ENCODE assay signal across 20 cellular contexts in the genomic region with DNA sequence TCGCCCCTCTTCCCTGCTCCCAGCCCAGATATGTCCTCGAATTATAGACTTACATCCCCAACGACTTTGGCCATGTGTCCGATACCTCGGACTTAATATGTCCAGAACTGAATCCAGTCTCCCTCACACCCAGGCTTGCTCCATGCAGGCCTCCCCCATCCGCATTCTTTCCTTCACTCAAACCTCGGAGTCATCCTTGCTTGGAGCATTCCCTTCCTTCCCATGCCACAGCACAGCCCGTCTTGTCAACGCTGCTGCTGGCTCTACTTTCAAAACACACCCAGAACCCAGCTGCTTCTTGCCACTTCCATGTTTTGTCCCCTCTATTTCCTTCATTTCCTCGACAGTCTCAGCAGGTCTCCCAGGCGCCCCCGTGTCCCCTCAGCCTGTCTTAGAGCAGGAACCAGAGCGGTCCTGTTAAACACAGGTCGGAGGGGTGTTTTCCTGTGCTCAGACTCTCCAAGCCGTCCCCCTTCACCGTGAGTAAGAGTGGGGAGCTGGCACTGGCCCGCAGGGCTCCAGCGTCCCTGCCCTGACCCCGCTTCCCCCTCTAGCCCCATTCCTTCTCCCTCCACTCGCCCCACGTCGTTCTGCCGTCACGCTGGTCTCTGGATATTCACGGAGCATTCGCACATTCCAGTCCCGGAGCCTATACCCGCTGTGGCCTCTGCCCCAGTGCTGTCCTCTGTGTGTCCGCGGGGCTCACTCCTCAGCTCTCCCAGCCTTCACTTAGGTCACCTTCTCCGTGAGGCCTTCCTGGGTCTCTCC. TPM values are rescaled to one million over a fixed set of nuclear protein-coding genes. Genes with fewer than 3 reads are reported as not detected.
DNase-seq lines count a peak whose midpoint lies in the region; ATAC-seq and TF ChIP-seq lines count a peak whose summit lies in the region.
"Had no signal": no experiment of that assay in that cellular context is flagged by ENCODE, and none has a peak within 500 bp of the region (broad histone marks: within the 10 kb centered on the region; RNA-seq: fewer than 3 reads in every experiment).

No MANE protein-coding gene starts in this region.

- H3K4me3 ChIP-seq in heart right ventricle (peak overlapping the region in 4 of 10 donors; percentile 5 to 37 (median 14)), right atrium auricular region (no peak overlapping the region)
- no peak overlapping the region for H3K4me3 ChIP-seq in naive thymus-derived CD4-positive, alpha-beta T cell (ENCODE audit: low read length)
- H3K4me3 ChIP-seq: GM12878, smooth muscle cell had no signal

- intact Hi-C loops in heart right ventricle (cut with DNase I), result no loop called here
- intact Hi-C loops in naive thymus-derived CD4-positive, alpha-beta T cell (cut with micrococcal nuclease), result no loop called here

- H3K9me3 ChIP-seq in heart right ventricle, result no peaks in the 10 kb centered on the region
- no peaks in the 10 kb centered on the region for H3K9me3 ChIP-seq in right atrium auricular region
- H3K9me3 ChIP-seq in naive thymus-derived CD4-positive, alpha-beta T cell (ENCODE audit: control insufficient read depth in 2 of 3, low read length in 3 of 3), result no peaks in the 10 kb centered on the region
- H3K9me3 ChIP-seq: Caco-2 had no signal

- H3K4me1 ChIP-seq in heart right ventricle (peaks cover 0 to 32% (median 3%) of the 10 kb centered on the region in 9 donors), right atrium auricular region (peaks cover 0 to 8% of the 10 kb centered on the region in 2 donors)
- H3K4me1 ChIP-seq in naive thymus-derived CD4-positive, alpha-beta T cell (ENCODE audit: control insufficient read depth in 2 of 2, insufficient read depth in 2 of 2, low read length in 2 of 2), result no peaks in the 10 kb centered on the region

- peak overlapping the region in 6 of 10 donors; percentile 0 to 67 (median 52) for H3K4me3 Mint-ChIP-seq in naive thymus-derived CD4-positive, alpha-beta T cell
- H3K4me3 Mint-ChIP-seq: memory B cell had no signal

- POLR2A ChIA-PET in naive thymus-derived CD4-positive, alpha-beta T cell (lab: Charles Lee), result no interaction called here

- H3K36me3 ChIP-seq in heart right ventricle (no peaks in the 10 kb centered on the region), right atrium auricular region (no peaks in the 10 kb centered on the region)
- no peaks in the 10 kb centered on the region for H3K36me3 ChIP-seq in naive thymus-derived CD4-positive, alpha-beta T cell (ENCODE audit: control insufficient read depth in 2 of 3, insufficient read depth in 3 of 3, low read length in 3 of 3)
- H3K36me3 ChIP-seq: WERI-Rb-1 had no signal

- H3K36me3 Mint-ChIP-seq in naive thymus-derived CD4-positive, alpha-beta T cell, result peaks cover 0 to 3% (median 0%) of the 10 kb centered on the region in 5 donors
- H3K36me3 Mint-ChIP-seq: memory B cell had no signal

- CTCF ChIA-PET in naive thymus-derived CD4-positive, alpha-beta T cell (lab: Charles Lee), result no interaction called here

- peaks cover 9 to 38% (median 30%) of the 10 kb centered on the region in 7 donors for H3K4me1 Mint-ChIP-seq in naive thymus-derived CD4-positive, alpha-beta T cell

- H3K27ac Mint-ChIP-seq in naive thymus-derived CD4-positive, alpha-beta T cell, result no peak overlapping the region
- H3K27ac Mint-ChIP-seq: memory B cell had no signal

- ATAC-seq in heart right ventricle, result peak in 7 of 8 donors; percentile 15 to 45 (median 30)
- ATAC-seq in esophagus mucosa, result peak; percentile 6
- ATAC-seq in naive thymus-derived CD4-positive, alpha-beta T cell, result no peak
- ATAC-seq in GM19328 (IDR thresholded peaks at IDR 0.05; ENCODE audit: unreplicated experiment), result no peak
- ATAC-seq in GM19455 (IDR thresholded peaks at IDR 0.05; ENCODE audit: unreplicated experiment), result no peak
- ATAC-seq: GM12878 had no signal

- H3K27me3 Mint-ChIP-seq in naive thymus-derived CD4-positive, alpha-beta T cell, result peaks cover 34 to 40% (median 38%) of the 10 kb centered on the region in 5 donors

- no peak overlapping the region for H3K27ac ChIP-seq in heart right ventricle
- no peak overlapping the region for H3K27ac ChIP-seq in right atrium auricular region
- no peak overlapping the region for H3K27ac ChIP-seq in naive thymus-derived CD4-positive, alpha-beta T cell (ENCODE audit: low read depth, low read length)
- H3K27ac ChIP-seq: epithelial cell of prostate, KMS-11, WERI-Rb-1 had no signal

- DNase-seq in heart right ventricle, result no peak
- no peak for DNase-seq in right atrium auricular region (ENCODE audit: low spot score)
- no peak for DNase-seq in naive thymus-derived CD4-positive, alpha-beta T cell
- no peak for DNase-seq in Ammon's horn (ENCODE audit: low spot score)
- DNase-seq in SKM-1 (lab: John Stamatoyannopoulos, UW; ENCODE audit: unreplicated experiment), result no peak
- DNase-seq: ACHN, Caco-2, GOT3, NCI-H1105 treated with DMSO at 0.1 percent for 48 hours, NCI-H2171, NCI-H748 treated with DMSO at 0.1 percent for 48 hours, WERI-Rb-1 had no signal

- peaks cover 0 to 24% (median 0%) of the 10 kb centered on the region in 7 donors for H3K27me3 ChIP-seq in heart right ventricle
- no peaks in the 10 kb centered on the region for H3K27me3 ChIP-seq in right atrium auricular region
- H3K27me3 ChIP-seq in naive thymus-derived CD4-positive, alpha-beta T cell (ENCODE audit: control insufficient read depth in 2 of 2, insufficient read depth in 2 of 2, low read length in 2 of 2), result peaks cover 0 to 4% of the 10 kb centered on the region in 2 donors

- H3K9me3 Mint-ChIP-seq in naive thymus-derived CD4-positive, alpha-beta T cell, result peaks cover 0 to 4% (median 0%) of the 10 kb centered on the region in 11 donors
- H3K9me3 Mint-ChIP-seq: memory B cell had no signal

- TF ChIP-seq CTCF in heart right ventricle (IDR thresholded peaks at IDR 0.05) (no peak), right atrium auricular region (IDR thresholded peaks at IDR 0.05) (no peak)

- WGBS in heart right ventricle, 2 donors, result 58% methylated on average over 31 of the region's 31 CpGs

RNA-seq across cellular contexts. Expression of gene VAPA, which starts 54.4 kb away (rescaled TPM):
- 100 to 1,000 TPM; 202 to 269 (median 237) TPM for total RNA-seq in heart right ventricle
- 100 to 1,000 TPM in 1 of 2 donors, 10 to 100 TPM in 1; 33.2 to 152 TPM for polyA plus RNA-seq in heart right ventricle
- 100 to 1,000 TPM; 213 to 227 TPM for total RNA-seq in right atrium auricular region
- total RNA-seq in esophagus mucosa, result 232 TPM
- 100 to 1,000 TPM; 109 to 199 (median 151) TPM for total RNA-seq in naive thymus-derived CD4-positive, alpha-beta T cell
- polyA plus RNA-seq in naive thymus-derived CD4-positive, alpha-beta T cell, result 100 to 1,000 TPM; 214 to 278 TPM

Comparison
In these comparisons a context has a peak if more than half of its experiments do, and no peak if none do; other contexts are left out.
1. ATAC-seq: peak in heart right ventricle (7 of 8) and esophagus mucosa (single experiment); none in naive thymus-derived CD4-positive, alpha-beta T cell (single experiment), GM19328 (single experiment) and GM19455 (single experiment).